ENCODE assay signal across 19 cellular contexts in genomic region chr18:58277457-58277739, GRCh38.
DNase-seq lines count a peak whose midpoint lies in the region; ATAC-seq and TF ChIP-seq lines count a peak whose summit lies in the region.
"Had no signal": no experiment of that assay in that cellular context is flagged by ENCODE, and none has a peak within 500 bp of the region (broad histone marks: within the 10 kb centered on the region; RNA-seq: fewer than 3 reads in every experiment).

No MANE protein-coding gene starts in this region.

- peak; percentile 17 for ATAC-seq in Right ventricle myocardium superior (ENCODE audit: poor library complexity)
- ATAC-seq: activated CD4-positive, alpha-beta T cell treated with anti-CD3 and anti-CD28 coated beads for 36 hours; naive thymus-derived CD4-positive, alpha-beta T cell; stimulated activated naive CD8-positive, alpha-beta T cell treated with anti-CD3 and anti-CD28 coated beads, Interleukin-15, amount 100 ng/mL, for 72 hours had no signal

- H3K4me2 ChIP-seq in mammary epithelial cell (ENCODE audit: insufficient read depth, low read depth, low read length) = peak overlapping the region; percentile 43
- H3K4me2 ChIP-seq: KMS-11 had no signal

- CTCF ChIA-PET in mammary epithelial cell (lab: Charles Lee; ENCODE audit: low non-redundant PET) = no interaction called here

- H2AFZ ChIP-seq in mammary epithelial cell (ENCODE audit: low read depth, low read length) = no peak overlapping the region

- no peak for TF ChIP-seq CTCF in mammary epithelial cell (conservative IDR thresholded peaks at IDR 0.05 in 1 of 2, IDR thresholded peaks at IDR 0.05 in 1 of 2; ENCODE audit: extremely low read depth in 1 of 2, insufficient read depth in 1 of 2, low read depth in 1 of 2, low read length in 2 of 2)

- in situ Hi-C loops in mammary epithelial cell (cut with MboI; ENCODE audit: low sequenced_read_pairs in 2 of 2) = no loop called here

- no peaks in the 10 kb centered on the region for H4K20me1 ChIP-seq in mammary epithelial cell (ENCODE audit: insufficient read depth, low read length)

- intact Hi-C loops in Right ventricle myocardium superior (cut with DNase I) (no loop called here), cardiac septum (cut with DNase I) (no loop called here), mammary epithelial cell (cut with micrococcal nuclease) (no loop called here)

- peaks cover 95% of the 10 kb centered on the region for H3K79me2 ChIP-seq in mammary epithelial cell (ENCODE audit: insufficient read depth, low read length)

- no peaks in the 10 kb centered on the region for H3K9me3 ChIP-seq in mammary epithelial cell (replicated peaks; ENCODE audit: insufficient read depth, low read length)
- no peaks in the 10 kb centered on the region for H3K9me3 ChIP-seq in mucosa of rectum (ENCODE audit: control insufficient read depth in 2 of 2, low read length in 2 of 2)
- H3K9me3 ChIP-seq: pancreas had no signal

- no peak overlapping the region for H3K9ac ChIP-seq in mammary epithelial cell (ENCODE audit: insufficient read depth, low read length)
- peak overlapping the region in 1 of 2 donors; percentile 18 for H3K9ac ChIP-seq in mucosa of rectum (ENCODE audit: low read depth in 1 of 2, low read length in 2 of 2)
- H3K9ac ChIP-seq: KMS-11 had no signal

- WGBS in mammary epithelial cell (ENCODE audit: low coverage, missing lambda C conversion rate) = 5% methylated on average over 2 of the region's 2 CpGs
- WGBS in urinary bladder = 76% methylated on average over 2 of the region's 2 CpGs

- H3K27ac ChIP-seq in mammary epithelial cell (ENCODE audit: insufficient read depth, low read depth, low read length) = peak overlapping the region; percentile 52
- peak overlapping the region; percentile 46 to 50 for H3K27ac ChIP-seq in mucosa of rectum (ENCODE audit: low read depth in 2 of 2, low read length in 2 of 2)
- H3K27ac ChIP-seq in urinary bladder (ENCODE audit: low read depth) = peak overlapping the region; percentile 41
- H3K27ac ChIP-seq: brain microvascular endothelial cell, coronary artery, KMS-11 had no signal

- dilution Hi-C loops in mammary epithelial cell (cut with HindIII; ENCODE audit: low sequenced_read_pairs) = no loop called here

- H3K27me3 ChIP-seq in mammary epithelial cell (ENCODE audit: insufficient read depth, low read length) (no peaks in the 10 kb centered on the region), mucosa of rectum (ENCODE audit: control insufficient read depth in 2 of 2, insufficient read depth in 2 of 2, low read length in 2 of 2) (no peaks in the 10 kb centered on the region)
- H3K27me3 ChIP-seq: brain microvascular endothelial cell, pancreas had no signal

- BruUV-seq in mammary epithelial cell (replicated peaks; lab: Mats Ljungman, UMichigan) = no TSS peak

- H3K4me3 ChIP-seq in mammary epithelial cell (replicated peaks in 1 of 3; ENCODE audit: insufficient read depth in 1 of 3, low read depth in 2 of 3, low read length in 3 of 3) (no peak overlapping the region), mucosa of rectum (ENCODE audit: low read length in 2 of 2) (no peak overlapping the region), urinary bladder (ENCODE audit: low read depth, low read length) (no peak overlapping the region)
- H3K4me3 ChIP-seq: coronary artery, pancreas had no signal

- H3K36me3 ChIP-seq in mammary epithelial cell (ENCODE audit: insufficient read depth, low read length) = peaks cover 3% of the 10 kb centered on the region
- peaks cover 0 to 3% of the 10 kb centered on the region in 2 donors for H3K36me3 ChIP-seq in mucosa of rectum (ENCODE audit: control insufficient read depth in 2 of 2, insufficient read depth in 2 of 2, low read length in 2 of 2)
- H3K36me3 ChIP-seq in urinary bladder (ENCODE audit: insufficient read depth) = no peaks in the 10 kb centered on the region
- H3K36me3 ChIP-seq: brain microvascular endothelial cell, pancreas had no signal

- DNase-seq in Right ventricle myocardium superior (no peak), cardiac septum (ENCODE audit: low spot score) (no peak), mammary epithelial cell (no peak), NCI-H1436 (lab: John Stamatoyannopoulos, UW) (no peak), SHP77 (lab: John Stamatoyannopoulos, UW) (no peak)
- no peak for DNase-seq in stimulated activated CD4-positive, alpha-beta T cell treated with anti-CD3 and anti-CD28 coated beads, Interleukin-2, amount 100 ng/mL, for 48 hours
- DNase-seq: activated CD4-positive, alpha-beta T cell treated with anti-CD3 and anti-CD28 coated beads for 36 hours; activated naive CD8-positive, alpha-beta T cell treated with anti-CD3 and anti-CD28 coated beads, Interleukin-2, amount 10 ng/mL, durations not matched to agents 7 days and 5 days; brain microvascular endothelial cell; H7; naive thymus-derived CD4-positive, alpha-beta T cell; NCI-H2081 treated with DMSO at 0.1 percent for 48 hours; stimulated activated CD4-positive, alpha-beta T cell treated with anti-CD3 and anti-CD28 coated beads, Interleukin-4, amount 100 ng/mL, for 24 hours; stimulated activated naive CD8-positive, alpha-beta T cell treated with anti-CD3 and anti-CD28 coated beads, Interleukin-15, amount 100 ng/mL, for 72 hours had no signal

- peaks cover 14% of the 10 kb centered on the region for H3K4me1 ChIP-seq in mammary epithelial cell (ENCODE audit: insufficient read depth, low read length)
- H3K4me1 ChIP-seq in mucosa of rectum (ENCODE audit: control insufficient read depth in 2 of 2, insufficient read depth in 2 of 2, low read length in 2 of 2) = peaks cover 10 to 11% of the 10 kb centered on the region in 2 donors
- no peaks in the 10 kb centered on the region for H3K4me1 ChIP-seq in urinary bladder (ENCODE audit: insufficient read depth)
